1 cellular context compared by ENCODE assay signal in the genomic region with DNA sequence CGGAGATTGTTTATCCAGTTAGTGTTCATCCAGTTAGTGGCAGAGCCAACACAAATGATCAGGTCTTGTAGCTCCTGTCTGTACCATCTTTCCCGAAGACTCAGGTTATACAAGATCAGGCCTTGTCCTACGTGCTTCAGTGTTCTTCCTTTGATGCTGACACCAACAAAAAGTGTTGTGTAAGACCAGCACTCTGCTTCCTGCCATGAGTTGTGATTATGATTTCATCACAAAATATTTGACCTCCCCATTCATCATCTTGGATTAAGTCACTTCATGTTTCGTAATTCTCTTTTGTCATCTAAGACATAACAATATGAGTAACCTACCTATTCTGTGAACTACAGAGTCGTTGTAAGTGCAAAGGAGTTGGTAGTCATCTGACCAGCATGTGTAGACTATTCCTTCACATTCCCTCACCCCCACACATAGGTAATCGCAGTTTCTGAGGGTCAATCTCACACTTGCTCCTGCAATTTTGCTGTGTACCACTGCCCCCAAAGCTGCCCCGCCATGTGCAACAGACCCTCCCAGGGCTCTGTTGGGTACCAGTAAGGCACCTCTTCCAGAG.
TF ChIP-seq lines count a peak whose summit lies in the region.

No MANE protein-coding gene starts in this region.

TF ChIP-seq in GM23338, 12 proteins besides CTCF, POLR2A, EP300 and RAD21 (continued from another document):
- TF ChIP-seq, protein P1, sequence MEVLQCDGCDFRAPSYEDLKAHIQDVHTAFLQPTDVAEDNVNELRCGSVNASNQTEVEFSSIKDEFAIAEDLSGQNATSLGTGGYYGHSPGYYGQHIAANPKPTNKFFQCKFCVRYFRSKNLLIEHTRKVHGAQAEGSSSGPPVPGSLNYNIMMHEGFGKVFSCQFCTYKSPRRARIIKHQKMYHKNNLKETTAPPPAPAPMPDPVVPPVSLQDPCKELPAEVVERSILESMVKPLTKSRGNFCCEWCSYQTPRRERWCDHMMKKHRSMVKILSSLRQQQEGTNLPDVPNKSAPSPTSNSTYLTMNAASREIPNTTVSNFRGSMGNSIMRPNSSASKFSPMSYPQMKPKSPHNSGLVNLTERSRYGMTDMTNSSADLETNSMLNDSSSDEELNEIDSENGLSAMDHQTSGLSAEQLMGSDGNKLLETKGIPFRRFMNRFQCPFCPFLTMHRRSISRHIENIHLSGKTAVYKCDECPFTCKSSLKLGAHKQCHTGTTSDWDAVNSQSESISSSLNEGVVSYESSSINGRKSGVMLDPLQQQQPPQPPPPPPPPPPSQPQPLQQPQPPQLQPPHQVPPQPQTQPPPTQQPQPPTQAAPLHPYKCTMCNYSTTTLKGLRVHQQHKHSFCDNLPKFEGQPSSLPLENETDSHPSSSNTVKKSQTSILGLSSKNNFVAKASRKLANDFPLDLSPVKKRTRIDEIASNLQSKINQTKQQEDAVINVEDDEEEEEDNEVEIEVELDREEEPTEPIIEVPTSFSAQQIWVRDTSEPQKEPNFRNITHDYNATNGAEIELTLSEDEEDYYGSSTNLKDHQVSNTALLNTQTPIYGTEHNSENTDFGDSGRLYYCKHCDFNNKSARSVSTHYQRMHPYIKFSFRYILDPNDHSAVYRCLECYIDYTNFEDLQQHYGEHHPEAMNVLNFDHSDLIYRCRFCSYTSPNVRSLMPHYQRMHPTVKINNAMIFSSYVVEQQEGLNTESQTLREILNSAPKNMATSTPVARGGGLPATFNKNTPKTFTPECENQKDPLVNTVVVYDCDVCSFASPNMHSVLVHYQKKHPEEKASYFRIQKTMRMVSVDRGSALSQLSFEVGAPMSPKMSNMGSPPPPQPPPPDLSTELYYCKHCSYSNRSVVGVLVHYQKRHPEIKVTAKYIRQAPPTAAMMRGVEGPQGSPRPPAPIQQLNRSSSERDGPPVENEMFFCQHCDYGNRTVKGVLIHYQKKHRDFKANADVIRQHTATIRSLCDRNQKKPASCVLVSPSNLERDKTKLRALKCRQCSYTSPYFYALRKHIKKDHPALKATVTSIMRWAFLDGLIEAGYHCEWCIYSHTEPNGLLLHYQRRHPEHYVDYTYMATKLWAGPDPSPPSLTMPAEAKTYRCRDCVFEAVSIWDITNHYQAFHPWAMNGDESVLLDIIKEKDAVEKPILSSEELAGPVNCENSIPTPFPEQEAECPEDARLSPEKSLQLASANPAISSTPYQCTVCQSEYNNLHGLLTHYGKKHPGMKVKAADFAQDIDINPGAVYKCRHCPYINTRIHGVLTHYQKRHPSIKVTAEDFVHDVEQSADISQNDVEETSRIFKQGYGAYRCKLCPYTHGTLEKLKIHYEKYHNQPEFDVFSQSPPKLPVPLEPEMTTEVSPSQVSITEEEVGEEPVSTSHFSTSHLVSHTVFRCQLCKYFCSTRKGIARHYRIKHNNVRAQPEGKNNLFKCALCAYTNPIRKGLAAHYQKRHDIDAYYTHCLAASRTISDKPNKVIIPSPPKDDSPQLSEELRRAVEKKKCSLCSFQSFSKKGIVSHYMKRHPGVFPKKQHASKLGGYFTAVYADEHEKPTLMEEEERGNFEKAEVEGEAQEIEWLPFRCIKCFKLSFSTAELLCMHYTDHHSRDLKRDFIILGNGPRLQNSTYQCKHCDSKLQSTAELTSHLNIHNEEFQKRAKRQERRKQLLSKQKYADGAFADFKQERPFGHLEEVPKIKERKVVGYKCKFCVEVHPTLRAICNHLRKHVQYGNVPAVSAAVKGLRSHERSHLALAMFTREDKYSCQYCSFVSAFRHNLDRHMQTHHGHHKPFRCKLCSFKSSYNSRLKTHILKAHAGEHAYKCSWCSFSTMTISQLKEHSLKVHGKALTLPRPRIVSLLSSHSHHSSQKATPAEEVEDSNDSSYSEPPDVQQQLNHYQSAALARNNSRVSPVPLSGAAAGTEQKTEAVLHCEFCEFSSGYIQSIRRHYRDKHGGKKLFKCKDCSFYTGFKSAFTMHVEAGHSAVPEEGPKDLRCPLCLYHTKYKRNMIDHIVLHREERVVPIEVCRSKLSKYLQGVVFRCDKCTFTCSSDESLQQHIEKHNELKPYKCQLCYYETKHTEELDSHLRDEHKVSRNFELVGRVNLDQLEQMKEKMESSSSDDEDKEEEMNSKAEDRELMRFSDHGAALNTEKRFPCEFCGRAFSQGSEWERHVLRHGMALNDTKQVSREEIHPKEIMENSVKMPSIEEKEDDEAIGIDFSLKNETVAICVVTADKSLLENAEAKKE (CRISPR knock-in tag; IDR thresholded peaks at IDR 0.05), result no peak
- TF ChIP-seq CREB1 (CRISPR knock-in tag; IDR thresholded peaks at IDR 0.05; ENCODE audit: low read depth) (no peak), EZH2phosphoT487 (IDR thresholded peaks at IDR 0.05; ENCODE audit: unreplicated experiment) (no peak), STAT1 (IDR thresholded peaks at IDR 0.05; ENCODE audit: unreplicated experiment) (no peak), ZNF331 (CRISPR knock-in tag; IDR thresholded peaks at IDR 0.05; ENCODE audit: low read depth) (no peak)
- TF ChIP-seq, protein P2, sequence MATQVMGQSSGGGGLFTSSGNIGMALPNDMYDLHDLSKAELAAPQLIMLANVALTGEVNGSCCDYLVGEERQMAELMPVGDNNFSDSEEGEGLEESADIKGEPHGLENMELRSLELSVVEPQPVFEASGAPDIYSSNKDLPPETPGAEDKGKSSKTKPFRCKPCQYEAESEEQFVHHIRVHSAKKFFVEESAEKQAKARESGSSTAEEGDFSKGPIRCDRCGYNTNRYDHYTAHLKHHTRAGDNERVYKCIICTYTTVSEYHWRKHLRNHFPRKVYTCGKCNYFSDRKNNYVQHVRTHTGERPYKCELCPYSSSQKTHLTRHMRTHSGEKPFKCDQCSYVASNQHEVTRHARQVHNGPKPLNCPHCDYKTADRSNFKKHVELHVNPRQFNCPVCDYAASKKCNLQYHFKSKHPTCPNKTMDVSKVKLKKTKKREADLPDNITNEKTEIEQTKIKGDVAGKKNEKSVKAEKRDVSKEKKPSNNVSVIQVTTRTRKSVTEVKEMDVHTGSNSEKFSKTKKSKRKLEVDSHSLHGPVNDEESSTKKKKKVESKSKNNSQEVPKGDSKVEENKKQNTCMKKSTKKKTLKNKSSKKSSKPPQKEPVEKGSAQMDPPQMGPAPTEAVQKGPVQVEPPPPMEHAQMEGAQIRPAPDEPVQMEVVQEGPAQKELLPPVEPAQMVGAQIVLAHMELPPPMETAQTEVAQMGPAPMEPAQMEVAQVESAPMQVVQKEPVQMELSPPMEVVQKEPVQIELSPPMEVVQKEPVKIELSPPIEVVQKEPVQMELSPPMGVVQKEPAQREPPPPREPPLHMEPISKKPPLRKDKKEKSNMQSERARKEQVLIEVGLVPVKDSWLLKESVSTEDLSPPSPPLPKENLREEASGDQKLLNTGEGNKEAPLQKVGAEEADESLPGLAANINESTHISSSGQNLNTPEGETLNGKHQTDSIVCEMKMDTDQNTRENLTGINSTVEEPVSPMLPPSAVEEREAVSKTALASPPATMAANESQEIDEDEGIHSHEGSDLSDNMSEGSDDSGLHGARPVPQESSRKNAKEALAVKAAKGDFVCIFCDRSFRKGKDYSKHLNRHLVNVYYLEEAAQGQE (IDR thresholded peaks at IDR 0.05; ENCODE audit: unreplicated experiment), result no peak
